ENCODE assay signal across 11 cellular contexts in genomic region chr16:81879625-81880024, GRCh38.
DNase-seq lines count a peak whose midpoint lies in the region; ATAC-seq lines count a peak whose summit lies in the region.
"Had no signal": no experiment of that assay in that cellular context is flagged by ENCODE, and none has a peak within 500 bp of the region (broad histone marks: within the 10 kb centered on the region; RNA-seq: fewer than 3 reads in every experiment).

No MANE protein-coding gene starts in this region.

- H3K9ac ChIP-seq in HUES48 (ENCODE audit: low read depth, low read length) = no peak overlapping the region; the same call in 1 of the 2 replicates

- peak; percentile 24 for DNase-seq in DMS53 (lab: John Stamatoyannopoulos, UW)
- no peak for DNase-seq in DMS53 treated with DMSO at 0.1 percent for 48 hours (lab: John Stamatoyannopoulos, UW; ENCODE audit: unreplicated experiment)
- DNase-seq in activated CD4-positive, alpha-beta memory T cell treated with anti-CD3 and anti-CD28 coated beads for 36 hours = peak; percentile 32
- DNase-seq in naive B cell = no peak
- no peak for DNase-seq in activated T-cell treated with anti-CD3 and anti-CD28 coated beads for 4 hours
- DNase-seq in RKO (ENCODE audit: low spot score) = no peak
- DNase-seq: NCI-H1092, NCI-H510A treated with DMSO at 0.1 percent for 48 hours had no signal

- peak overlapping the region; percentile 54 for H3K27ac ChIP-seq in HUES48 (ENCODE audit: low read depth, low read length)
- H3K27ac ChIP-seq: thoracic aorta had no signal

- intact Hi-C loops in activated CD4-positive, alpha-beta memory T cell treated with anti-CD3 and anti-CD28 coated beads for 36 hours (cut with micrococcal nuclease) = loop anchor here (10.0 kb wide), 2 partner anchors 255 to 515 kb away; no protein-coding TSS in a partner anchor

- H3K4me3 ChIP-seq in HUES48 (ENCODE audit: low read depth, low read length) = no peak overlapping the region
- H3K4me3 ChIP-seq: thoracic aorta had no signal

- H3K9me3 ChIP-seq in HUES48 (ENCODE audit: control insufficient read depth, insufficient read depth, low read length) = no peaks in the 10 kb centered on the region
- H3K9me3 ChIP-seq: thoracic aorta had no signal

- H3K36me3 ChIP-seq in HUES48 (ENCODE audit: control insufficient read depth, insufficient read depth, low read length) = no peaks in the 10 kb centered on the region
- H3K36me3 ChIP-seq: thoracic aorta had no signal

- no peak overlapping the region for H3K4me3 Mint-ChIP-seq in activated CD4-positive, alpha-beta memory T cell treated with anti-CD3 and anti-CD28 coated beads for 36 hours
- H3K4me3 Mint-ChIP-seq in naive B cell = no peak overlapping the region

- H3K4me1 Mint-ChIP-seq in activated CD4-positive, alpha-beta memory T cell treated with anti-CD3 and anti-CD28 coated beads for 36 hours (ENCODE audit: low read depth) = no peaks in the 10 kb centered on the region
- peaks cover 13 to 21% (median 18%) of the 10 kb centered on the region in 3 donors for H3K4me1 Mint-ChIP-seq in naive B cell

- no peaks in the 10 kb centered on the region for H3K27me3 ChIP-seq in HUES48 (ENCODE audit: control insufficient read depth, insufficient read depth, low read length)

- no peaks in the 10 kb centered on the region for H3K9me3 Mint-ChIP-seq in activated CD4-positive, alpha-beta memory T cell treated with anti-CD3 and anti-CD28 coated beads for 36 hours
- H3K9me3 Mint-ChIP-seq in naive B cell = no peaks in the 10 kb centered on the region

- no peaks in the 10 kb centered on the region for H3K27me3 Mint-ChIP-seq in activated CD4-positive, alpha-beta memory T cell treated with anti-CD3 and anti-CD28 coated beads for 36 hours
- H3K27me3 Mint-ChIP-seq in naive B cell = no peaks in the 10 kb centered on the region

- ATAC-seq in naive B cell (ENCODE audit: low read depth in 2 of 2) = peak; percentile 38 to 58
- ATAC-seq in HG03135 (IDR thresholded peaks at IDR 0.05; ENCODE audit: unreplicated experiment) = no peak

- no peak overlapping the region for H3K27ac Mint-ChIP-seq in activated CD4-positive, alpha-beta memory T cell treated with anti-CD3 and anti-CD28 coated beads for 36 hours
- peak overlapping the region in 3 of 6 donors; percentile 7 to 74 (median 28) for H3K27ac Mint-ChIP-seq in naive B cell

- CTCF ChIA-PET in activated CD4-positive, alpha-beta memory T cell treated with anti-CD3 and anti-CD28 coated beads for 36 hours (lab: Charles Lee) = interaction anchor here (0.8 to 2.4 kb wide), 6 partner anchors 10 to 350 kb away, joined by 3 to 10 read pairs (median 3); no protein-coding TSS in a partner anchor

- H3K4me1 ChIP-seq in HUES48 (ENCODE audit: control insufficient read depth, insufficient read depth, low read length) = peaks cover 18% of the 10 kb centered on the region

- H3K36me3 Mint-ChIP-seq in activated CD4-positive, alpha-beta memory T cell treated with anti-CD3 and anti-CD28 coated beads for 36 hours = no peaks in the 10 kb centered on the region
- H3K36me3 Mint-ChIP-seq in naive B cell = peaks cover 4 to 12% of the 10 kb centered on the region in 2 donors

- POLR2A ChIA-PET in activated CD4-positive, alpha-beta memory T cell treated with anti-CD3 and anti-CD28 coated beads for 36 hours (lab: Charles Lee) = no interaction called here

Comparison
In these comparisons a context has a peak if more than half of its experiments do, and no peak if none do; other contexts are left out.
1. DNase-seq: peak in DMS53 (single experiment) and activated CD4-positive, alpha-beta memory T cell treated with anti-CD3 and anti-CD28 coated beads for 36 hours (single experiment); none in DMS53 treated with DMSO at 0.1 percent for 48 hours (single experiment), naive B cell (single experiment), activated T-cell treated with anti-CD3 and anti-CD28 coated beads for 4 hours (single experiment) and RKO (single experiment).